In genomic region chr17:8087075-8087941, GRCh38 we compare ENCODE assay signal across 1 cellular context.
TF ChIP-seq lines count a peak whose summit lies in the region.

ALOX12B (minus strand) TSS chr17:8087716; CDS start chr17:8087442, 274 bp downstream.

TF ChIP-seq in HepG2, 621 proteins besides CTCF, POLR2A, EP300 and RAD21:
- no peak for TF ChIP-seq RFX1 (IDR thresholded peaks at IDR 0.05)
- TF ChIP-seq ZNF646 (CRISPR knock-in tag; IDR thresholded peaks at IDR 0.05), result peak; percentile 24; the same call in 1 of the 2 replicates
